In genomic region chr12:104740668-104741067, GRCh38 we compare ENCODE assay signal across 10 cellular contexts.
DNase-seq lines count a peak whose midpoint lies in the region; ATAC-seq, FAIRE-seq and TF ChIP-seq lines count a peak whose summit lies in the region.
"Had no signal": no experiment of that assay in that cellular context is flagged by ENCODE, and none has a peak within 500 bp of the region (broad histone marks: within the 10 kb centered on the region; RNA-seq: fewer than 3 reads in every experiment).

No MANE protein-coding gene starts in this region.

- peak overlapping the region; percentile 3 for H2AFZ ChIP-seq in GM12878 (ENCODE audit: control insufficient read depth, low read depth, low read length)

- peaks cover 16% of the 10 kb centered on the region for H3K79me2 ChIP-seq in GM12878 (ENCODE audit: control insufficient read depth, insufficient read depth, low read length)

- H3K4me3 ChIP-seq in GM12878 (peak overlapping the region; percentile 45; the same call in 1 of the 2 replicates), thymus (ENCODE audit: low read length) (no peak overlapping the region)

- TF ChIP-seq POLR2A in GM12878 (IDR thresholded peaks at IDR 0.05; ENCODE audit: low read depth, low read length) = peak; percentile 66

- in situ Hi-C loops in GM12878 (cut with MboI) = no loop called here

- BruUV-seq in GM12878 (replicated peaks; lab: Mats Ljungman, UMichigan) = no TSS peak

- no peak for TF ChIP-seq RAD21 in GM12878 (IDR thresholded peaks at IDR 0.05; ENCODE audit: insufficient read depth, low read depth, low read length)

- ATAC-seq in GM19328 (IDR thresholded peaks at IDR 0.05; ENCODE audit: unreplicated experiment) (peak; percentile 72), HG03280 (IDR thresholded peaks at IDR 0.05; ENCODE audit: unreplicated experiment) (peak; percentile 64), GM12878 (peak; percentile 87)

- H3K27me3 ChIP-seq in GM12878 (replicated peaks in 1 of 2; ENCODE audit: control insufficient read depth in 2 of 2, insufficient read depth in 2 of 2, low read length in 1 of 2) (no peaks in the 10 kb centered on the region), thymus (ENCODE audit: control insufficient read depth, insufficient read depth) (no peaks in the 10 kb centered on the region)

- no peaks in the 10 kb centered on the region for H4K20me1 ChIP-seq in GM12878 (ENCODE audit: control insufficient read depth, insufficient read depth)

- H3K4me2 ChIP-seq in GM12878 (ENCODE audit: control insufficient read depth, insufficient read depth) = peak overlapping the region; percentile 79

- TF ChIP-seq EP300 in GM12878 (IDR thresholded peaks at IDR 0.05; ENCODE audit: borderline replicate concordance in 1 of 2, control insufficient read depth in 1 of 2, low read depth in 2 of 2, low read length in 2 of 2) = peak in 1 of 2 experiments; percentile 12; a peak in 1 of 4 replicates

- no peaks in the 10 kb centered on the region; the same call in 1 of the 3 replicates for H3K9me3 ChIP-seq in GM12878 (replicated peaks; ENCODE audit: control insufficient read depth, insufficient read depth, low read length)
- H3K9me3 ChIP-seq in thymus (ENCODE audit: control insufficient read depth) = no peaks in the 10 kb centered on the region

- intact Hi-C loops in GM12878 (cut with micrococcal nuclease; ENCODE audit: unreplicated experiment) = loop anchor here (5.0 kb wide), 1 partner anchor 312 kb away; no protein-coding TSS in a partner anchor

- SMC1A ChIA-PET in GM12878 (lab: Charles Lee; ENCODE audit: uncharacterized antibody, unreplicated experiment) = interaction anchor here (0.7 to 3.4 kb wide), 16 partner anchors 10 to 361 kb away, joined by 3 to 21 read pairs (median 5); no protein-coding TSS in a partner anchor

- peaks cover 63% of the 10 kb centered on the region for H3K4me1 ChIP-seq in GM12878 (ENCODE audit: control insufficient read depth, insufficient read depth, low read length)
- H3K4me1 ChIP-seq in thymus (ENCODE audit: control insufficient read depth, insufficient read depth, low read length) = peaks cover 26% of the 10 kb centered on the region

- H3K9ac ChIP-seq in GM12878 (ENCODE audit: control insufficient read depth, insufficient read depth, low read length) = peak overlapping the region; percentile 33

- H3K36me3 ChIP-seq in GM12878 (ENCODE audit: control insufficient read depth in 2 of 2, insufficient read depth in 2 of 2, low read length in 1 of 2) (peaks cover 0 to 4% of the 10 kb centered on the region in 2 experiments; a peak in 2 of 4 replicates), thymus (ENCODE audit: control insufficient read depth, insufficient read depth) (peaks cover 4% of the 10 kb centered on the region)

- H3K27ac ChIP-seq in GM12878 (ENCODE audit: control insufficient read depth, insufficient read depth) (peak overlapping the region; percentile 82), thymus (ENCODE audit: low read depth) (peak overlapping the region; percentile 19)
- H3K27ac ChIP-seq: VCaP had no signal

- FAIRE-seq in GM12878 (lab: Jason Lieb, UNC) (peak; percentile 97), HTR-8/SVneo (lab: Jason Lieb, UNC) (no peak)
- FAIRE-seq: G401.6 had no signal

- DNase-seq in CD1c-positive myeloid dendritic cell (ENCODE audit: extremely low spot score) (peak; percentile 90), GM12878 (ENCODE audit: low read depth, low spot score) (peak; percentile 87), HTR-8/SVneo (ENCODE audit: insufficient read length, low spot score) (no peak), NCI-H2196 treated with DMSO at 0.1 percent for 48 hours (lab: John Stamatoyannopoulos, UW; ENCODE audit: unreplicated experiment) (no peak), NCI-H748 (lab: John Stamatoyannopoulos, UW; ENCODE audit: unreplicated experiment) (no peak)

- 0% methylated on average over 6 of the region's 6 CpGs for WGBS in GM12878 (ENCODE audit: insufficient coverage, insufficient replicate concordance, low lambda C conversion rate, missing lambda C conversion rate)
- WGBS in thymus = 16% methylated on average over 6 of the region's 6 CpGs

- CTCF ChIA-PET in GM12878 (lab: Yijun Ruan, JAX) = interaction anchor here (0.7 to 1.2 kb wide), 4 partner anchors 14 to 312 kb away, joined by 3 read pairs; no protein-coding TSS in a partner anchor

- TF ChIP-seq CTCF in GM12878 (IDR thresholded peaks at IDR 0.05 in 2 of 3, conservative IDR thresholded peaks at IDR 0.05 in 1 of 3; ENCODE audit: control insufficient read depth in 2 of 3, extremely low read depth in 1 of 3, insufficient read depth in 1 of 3, low read depth in 3 of 3, low read length in 3 of 3) = no peak

- POLR2A ChIA-PET in GM12878 (lab: Charles Lee) = interaction anchor here (1.1 to 2.2 kb wide), 2 partner anchors 25 to 44 kb away, joined by 7 to 8 read pairs; no protein-coding TSS in a partner anchor

- RAD21 ChIA-PET in GM12878 (lab: Charles Lee; ENCODE audit: unreplicated experiment) = interaction anchor here (0.8 to 2.5 kb wide), 7 partner anchors 13 to 359 kb away, joined by 3 to 10 read pairs (median 5); no protein-coding TSS in a partner anchor

TF ChIP-seq in GM12878, 131 proteins besides CTCF, POLR2A, EP300 and RAD21 (continues in another document):
- TF ChIP-seq, protein P1, sequence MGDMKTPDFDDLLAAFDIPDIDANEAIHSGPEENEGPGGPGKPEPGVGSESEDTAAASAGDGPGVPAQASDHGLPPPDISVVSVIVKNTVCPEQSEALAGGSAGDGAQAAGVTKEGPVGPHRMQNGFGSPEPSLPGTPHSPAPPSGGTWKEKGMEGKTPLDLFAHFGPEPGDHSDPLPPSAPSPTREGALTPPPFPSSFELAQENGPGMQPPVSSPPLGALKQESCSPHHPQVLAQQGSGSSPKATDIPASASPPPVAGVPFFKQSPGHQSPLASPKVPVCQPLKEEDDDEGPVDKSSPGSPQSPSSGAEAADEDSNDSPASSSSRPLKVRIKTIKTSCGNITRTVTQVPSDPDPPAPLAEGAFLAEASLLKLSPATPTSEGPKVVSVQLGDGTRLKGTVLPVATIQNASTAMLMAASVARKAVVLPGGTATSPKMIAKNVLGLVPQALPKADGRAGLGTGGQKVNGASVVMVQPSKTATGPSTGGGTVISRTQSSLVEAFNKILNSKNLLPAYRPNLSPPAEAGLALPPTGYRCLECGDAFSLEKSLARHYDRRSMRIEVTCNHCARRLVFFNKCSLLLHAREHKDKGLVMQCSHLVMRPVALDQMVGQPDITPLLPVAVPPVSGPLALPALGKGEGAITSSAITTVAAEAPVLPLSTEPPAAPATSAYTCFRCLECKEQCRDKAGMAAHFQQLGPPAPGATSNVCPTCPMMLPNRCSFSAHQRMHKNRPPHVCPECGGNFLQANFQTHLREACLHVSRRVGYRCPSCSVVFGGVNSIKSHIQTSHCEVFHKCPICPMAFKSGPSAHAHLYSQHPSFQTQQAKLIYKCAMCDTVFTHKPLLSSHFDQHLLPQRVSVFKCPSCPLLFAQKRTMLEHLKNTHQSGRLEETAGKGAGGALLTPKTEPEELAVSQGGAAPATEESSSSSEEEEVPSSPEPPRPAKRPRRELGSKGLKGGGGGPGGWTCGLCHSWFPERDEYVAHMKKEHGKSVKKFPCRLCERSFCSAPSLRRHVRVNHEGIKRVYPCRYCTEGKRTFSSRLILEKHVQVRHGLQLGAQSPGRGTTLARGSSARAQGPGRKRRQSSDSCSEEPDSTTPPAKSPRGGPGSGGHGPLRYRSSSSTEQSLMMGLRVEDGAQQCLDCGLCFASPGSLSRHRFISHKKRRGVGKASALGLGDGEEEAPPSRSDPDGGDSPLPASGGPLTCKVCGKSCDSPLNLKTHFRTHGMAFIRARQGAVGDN (IDR thresholded peaks at IDR 0.05) = peak; percentile 53; the same call in 1 of the 2 replicates
- no peak for TF ChIP-seq NRF1 (conservative IDR thresholded peaks at IDR 0.05; ENCODE audit: low read depth, low read length)
- TF ChIP-seq GATAD2B (conservative IDR thresholded peaks at IDR 0.05; ENCODE audit: low read depth) = no peak
- TF ChIP-seq, protein P2, sequence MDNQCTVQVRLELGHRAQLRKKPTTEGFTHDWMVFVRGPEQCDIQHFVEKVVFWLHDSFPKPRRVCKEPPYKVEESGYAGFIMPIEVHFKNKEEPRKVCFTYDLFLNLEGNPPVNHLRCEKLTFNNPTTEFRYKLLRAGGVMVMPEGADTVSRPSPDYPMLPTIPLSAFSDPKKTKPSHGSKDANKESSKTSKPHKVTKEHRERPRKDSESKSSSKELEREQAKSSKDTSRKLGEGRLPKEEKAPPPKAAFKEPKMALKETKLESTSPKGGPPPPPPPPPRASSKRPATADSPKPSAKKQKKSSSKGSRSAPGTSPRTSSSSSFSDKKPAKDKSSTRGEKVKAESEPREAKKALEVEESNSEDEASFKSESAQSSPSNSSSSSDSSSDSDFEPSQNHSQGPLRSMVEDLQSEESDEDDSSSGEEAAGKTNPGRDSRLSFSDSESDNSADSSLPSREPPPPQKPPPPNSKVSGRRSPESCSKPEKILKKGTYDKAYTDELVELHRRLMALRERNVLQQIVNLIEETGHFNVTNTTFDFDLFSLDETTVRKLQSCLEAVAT (IDR thresholded peaks at IDR 0.05) = peak; percentile 15; the same call in 1 of the 2 replicates
- TF ChIP-seq, protein P3, sequence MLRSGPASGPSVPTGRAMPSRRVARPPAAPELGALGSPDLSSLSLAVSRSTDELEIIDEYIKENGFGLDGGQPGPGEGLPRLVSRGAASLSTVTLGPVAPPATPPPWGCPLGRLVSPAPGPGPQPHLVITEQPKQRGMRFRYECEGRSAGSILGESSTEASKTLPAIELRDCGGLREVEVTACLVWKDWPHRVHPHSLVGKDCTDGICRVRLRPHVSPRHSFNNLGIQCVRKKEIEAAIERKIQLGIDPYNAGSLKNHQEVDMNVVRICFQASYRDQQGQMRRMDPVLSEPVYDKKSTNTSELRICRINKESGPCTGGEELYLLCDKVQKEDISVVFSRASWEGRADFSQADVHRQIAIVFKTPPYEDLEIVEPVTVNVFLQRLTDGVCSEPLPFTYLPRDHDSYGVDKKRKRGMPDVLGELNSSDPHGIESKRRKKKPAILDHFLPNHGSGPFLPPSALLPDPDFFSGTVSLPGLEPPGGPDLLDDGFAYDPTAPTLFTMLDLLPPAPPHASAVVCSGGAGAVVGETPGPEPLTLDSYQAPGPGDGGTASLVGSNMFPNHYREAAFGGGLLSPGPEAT (IDR thresholded peaks at IDR 0.05; ENCODE audit: low read depth) = peak; percentile 50; the same call in 1 of the 2 replicates
- peak; percentile 62; the same call in 1 of the 2 replicates for TF ChIP-seq NFIC (IDR thresholded peaks at IDR 0.05; ENCODE audit: low read depth, low read length)
- TF ChIP-seq CREB1 (IDR thresholded peaks at IDR 0.05; ENCODE audit: low read depth) = 0 out of 2 replicates have a peak, but pooled peaks have one; percentile 24
- TF ChIP-seq NFXL1 (IDR thresholded peaks at IDR 0.05; ENCODE audit: borderline replicate concordance) = no peak
- TF ChIP-seq ATF7 (IDR thresholded peaks at IDR 0.05; ENCODE audit: low read depth) = peak; percentile 67

Comparison
In these comparisons a context has a peak if more than half of its experiments do, and no peak if none do; other contexts are left out.
1. DNase-seq: peak in CD1c-positive myeloid dendritic cell (single experiment) and GM12878 (single experiment); none in HTR-8/SVneo (single experiment), NCI-H2196 treated with DMSO at 0.1 percent for 48 hours (single experiment) and NCI-H748 (single experiment).
2. Peak in every context shown above with its lines, with median percentiles within 50 percentile points of each other: ATAC-seq.